8 cellular contexts compared by ENCODE assay signal in genomic region chr3:183428140-183429023, GRCh38. TPM values are rescaled to one million over a fixed set of nuclear protein-coding genes. Genes with fewer than 3 reads are reported as not detected.
DNase-seq lines count a peak whose midpoint lies in the region; ATAC-seq lines count a peak whose summit lies in the region.

A gene with protein sequence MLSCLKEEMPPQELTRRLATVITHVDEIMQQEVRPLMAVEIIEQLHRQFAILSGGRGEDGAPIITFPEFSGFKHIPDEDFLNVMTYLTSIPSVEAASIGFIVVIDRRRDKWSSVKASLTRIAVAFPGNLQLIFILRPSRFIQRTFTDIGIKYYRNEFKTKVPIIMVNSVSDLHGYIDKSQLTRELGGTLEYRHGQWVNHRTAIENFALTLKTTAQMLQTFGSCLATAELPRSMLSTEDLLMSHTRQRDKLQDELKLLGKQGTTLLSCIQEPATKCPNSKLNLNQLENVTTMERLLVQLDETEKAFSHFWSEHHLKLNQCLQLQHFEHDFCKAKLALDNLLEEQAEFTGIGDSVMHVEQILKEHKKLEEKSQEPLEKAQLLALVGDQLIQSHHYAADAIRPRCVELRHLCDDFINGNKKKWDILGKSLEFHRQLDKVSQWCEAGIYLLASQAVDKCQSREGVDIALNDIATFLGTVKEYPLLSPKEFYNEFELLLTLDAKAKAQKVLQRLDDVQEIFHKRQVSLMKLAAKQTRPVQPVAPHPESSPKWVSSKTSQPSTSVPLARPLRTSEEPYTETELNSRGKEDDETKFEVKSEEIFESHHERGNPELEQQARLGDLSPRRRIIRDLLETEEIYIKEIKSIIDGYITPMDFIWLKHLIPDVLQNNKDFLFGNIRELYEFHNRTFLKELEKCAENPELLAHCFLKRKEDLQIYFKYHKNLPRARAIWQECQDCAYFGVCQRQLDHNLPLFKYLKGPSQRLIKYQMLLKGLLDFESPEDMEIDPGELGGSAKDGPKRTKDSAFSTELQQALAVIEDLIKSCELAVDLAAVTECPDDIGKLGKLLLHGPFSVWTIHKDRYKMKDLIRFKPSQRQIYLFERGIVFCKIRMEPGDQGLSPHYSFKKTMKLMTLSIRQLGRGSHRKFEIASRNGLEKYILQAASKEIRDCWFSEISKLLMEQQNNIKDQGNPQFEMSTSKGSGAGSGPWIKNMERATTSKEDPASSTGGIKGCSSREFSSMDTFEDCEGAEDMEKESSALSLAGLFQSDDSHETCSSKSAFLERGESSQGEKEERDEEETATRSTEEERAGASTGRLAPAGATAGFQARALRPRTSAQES (minus strand): TSS chr3:183428619. CDS start chr3:183427977, 642 bp downstream.

- H3K9me3 ChIP-seq in esophagus (ENCODE audit: control insufficient read depth in 2 of 2, insufficient read depth in 1 of 2, low read depth in 1 of 2, low read length in 1 of 2) (no peaks in the 10 kb centered on the region), muscle layer of duodenum (ENCODE audit: control insufficient read depth in 1 of 2, low read length in 2 of 2) (no peaks in the 10 kb centered on the region)

- peak; percentile 64 for ATAC-seq in HG03280 (IDR thresholded peaks at IDR 0.05; ENCODE audit: unreplicated experiment)

- DNase-seq in SHP77 (lab: John Stamatoyannopoulos, UW) (peak; percentile 41), SHP77 treated with DMSO at 0.1 percent for 48 hours (lab: John Stamatoyannopoulos, UW) (no peak), NCI-H748 treated with DMSO at 0.1 percent for 48 hours (lab: John Stamatoyannopoulos, UW) (peak; percentile 33), activated T-cell treated with anti-CD3 and anti-CD28 coated beads for 4 hours (peak; percentile 60)
- peak; percentile 24 to 52 for DNase-seq in stimulated activated CD8-positive, alpha-beta memory T cell treated with anti-CD3 and anti-CD28 coated beads, Interleukin-7, amount 100 ng/mL, for 1 hour (ENCODE audit: low read depth in 2 of 2)

- no peak within 1 kb of the TSS for H3K27ac ChIP-seq in esophagus (ENCODE audit: low read depth in 2 of 2, low read length in 1 of 2)
- no peak within 1 kb of the TSS for H3K27ac ChIP-seq in muscle layer of duodenum (ENCODE audit: low read length)

- no peaks in the 10 kb centered on the region for H3K36me3 ChIP-seq in esophagus (ENCODE audit: control insufficient read depth in 2 of 2, insufficient read depth in 2 of 2, low read length in 1 of 2)
- H3K36me3 ChIP-seq in muscle layer of duodenum (ENCODE audit: control insufficient read depth in 1 of 2, insufficient read depth in 2 of 2, low read length in 2 of 2) = no peaks in the 10 kb centered on the region

- peak within 1 kb of the TSS; percentile 55 to 67 for H3K4me3 ChIP-seq in esophagus (ENCODE audit: low read depth in 1 of 2, low read length in 2 of 2)
- peak within 1 kb of the TSS; percentile 59 to 85 for H3K4me3 ChIP-seq in muscle layer of duodenum (ENCODE audit: low read depth in 1 of 2, low read length in 2 of 2)

- 0% methylated on average over 85 to 98 of the region's 98 CpGs for WGBS in esophagus, 2 donors

- H3K4me1 ChIP-seq in esophagus (ENCODE audit: control insufficient read depth in 2 of 2, insufficient read depth in 2 of 2, low read length in 1 of 2) (peaks cover 3 to 6% of the 10 kb centered on the region in 2 donors), muscle layer of duodenum (ENCODE audit: control insufficient read depth in 1 of 2, insufficient read depth in 2 of 2, low read length in 2 of 2) (peaks cover 3 to 20% of the 10 kb centered on the region in 2 donors)

- H3K27me3 ChIP-seq in esophagus (ENCODE audit: control insufficient read depth in 1 of 2, insufficient read depth in 2 of 2, low read length in 2 of 2) = no peaks in the 10 kb centered on the region
- peaks cover 21% of the 10 kb centered on the region for H3K27me3 ChIP-seq in muscle layer of duodenum (ENCODE audit: low read depth, low read length)

RNA-seq across cellular contexts. Expression of the gene that starts here (rescaled TPM):
- polyA plus RNA-seq in esophagus = under 1 TPM; 0.21 to 0.26 TPM
